8 cellular contexts compared by ENCODE assay signal in genomic region chr20:667351-668034, GRCh38. TPM values are rescaled to one million over a fixed set of nuclear protein-coding genes. Genes with fewer than 3 reads are reported as not detected.
DNase-seq lines count a peak whose midpoint lies in the region; ATAC-seq and TF ChIP-seq lines count a peak whose summit lies in the region.

No MANE protein-coding gene starts in this region.

- H3K36me3 ChIP-seq in fibroblast of lung (ENCODE audit: control insufficient read depth, insufficient read depth, low read length), result no peaks in the 10 kb centered on the region
- no peaks in the 10 kb centered on the region for H3K36me3 ChIP-seq in parathyroid adenoma (ENCODE audit: control insufficient read depth, insufficient read depth, low read length)

- ATAC-seq in GM18858 (IDR thresholded peaks at IDR 0.05; ENCODE audit: unreplicated experiment), result no peak
- no peak for ATAC-seq in HG03135 (IDR thresholded peaks at IDR 0.05; ENCODE audit: unreplicated experiment)

- peak; percentile 82 to 95 for TF ChIP-seq CTCF in fibroblast of lung (conservative IDR thresholded peaks at IDR 0.05 in 1 of 2, IDR thresholded peaks at IDR 0.05 in 1 of 2; ENCODE audit: low read depth in 1 of 2, low read length in 2 of 2)
- peak; percentile 87 for TF ChIP-seq CTCF in parathyroid adenoma (IDR thresholded peaks at IDR 0.05)

- no peak overlapping the region for H3K4me3 ChIP-seq in fibroblast of lung (replicated peaks in 1 of 4; ENCODE audit: control extremely low read depth in 1 of 4, insufficient read depth in 1 of 4, low read depth in 3 of 4, low read length in 4 of 4)
- no peak overlapping the region for H3K4me3 ChIP-seq in parathyroid adenoma (ENCODE audit: low read depth, low read length)

- no peak overlapping the region for H3K27ac ChIP-seq in fibroblast of lung (ENCODE audit: insufficient read depth, low read length)
- H3K27ac ChIP-seq in parathyroid adenoma, result peak overlapping the region; percentile 43

- H3K4me1 ChIP-seq in fibroblast of lung (ENCODE audit: control insufficient read depth, extremely low read depth, insufficient read depth, low read length) (no peaks in the 10 kb centered on the region), parathyroid adenoma (peaks cover 48% of the 10 kb centered on the region)

- no peaks in the 10 kb centered on the region for H3K79me2 ChIP-seq in fibroblast of lung (ENCODE audit: control insufficient read depth, insufficient read depth, low read length)
- peaks cover 26% of the 10 kb centered on the region for H3K79me2 ChIP-seq in parathyroid adenoma

- H3K4me2 ChIP-seq in fibroblast of lung (ENCODE audit: extremely low read depth, insufficient read depth, low read length), result no peak overlapping the region
- no peak overlapping the region for H3K4me2 ChIP-seq in parathyroid adenoma (ENCODE audit: low read length)

- no peak overlapping the region for H2AFZ ChIP-seq in fibroblast of lung (ENCODE audit: low read length)
- no peak overlapping the region for H2AFZ ChIP-seq in parathyroid adenoma

- H3K9me3 ChIP-seq in fibroblast of lung (ENCODE audit: control insufficient read depth, insufficient read depth, low read depth, low read length) (no peaks in the 10 kb centered on the region), parathyroid adenoma (ENCODE audit: control insufficient read depth, low read length) (no peaks in the 10 kb centered on the region)

- H4K20me1 ChIP-seq in fibroblast of lung (ENCODE audit: control insufficient read depth, extremely low read depth, insufficient read depth, low read length), result no peaks in the 10 kb centered on the region

- DNase-seq in NCI-H1436 (lab: John Stamatoyannopoulos, UW), result peak; percentile 33
- no peak for DNase-seq in NCI-H1436 treated with DMSO at 0.1 percent for 48 hours (lab: John Stamatoyannopoulos, UW)
- peak; percentile 15 for DNase-seq in NCI-H526 treated with DMSO at 0.1 percent for 48 hours (lab: John Stamatoyannopoulos, UW)
- DNase-seq in activated T-cell treated with anti-CD3 and anti-CD28 coated beads for 48 hours (ENCODE audit: low read depth), result peak; percentile 47
- DNase-seq in fibroblast of lung (ENCODE audit: low read depth in 2 of 2), result peak; percentile 18 to 45

- H3K27me3 ChIP-seq in fibroblast of lung (ENCODE audit: control insufficient read depth, insufficient read depth, low read length) (peaks cover 62% of the 10 kb centered on the region), parathyroid adenoma (ENCODE audit: control insufficient read depth, insufficient read depth, low read length) (peaks cover 10% of the 10 kb centered on the region)

- H3K9ac ChIP-seq in fibroblast of lung (ENCODE audit: insufficient read depth, low read length) (no peak overlapping the region), parathyroid adenoma (no peak overlapping the region)

RNA-seq across cellular contexts. Expression of gene SCRT2, which starts 8.1 kb away (rescaled TPM):
- not detected in 2 replicates for total RNA-seq in fibroblast of lung
- not detected in 2 replicates for polyA plus RNA-seq in fibroblast of lung
- not detected in 2 replicates for polyA plus RNA-seq in fibroblast of lung (2012)
- polyA minus RNA-seq in fibroblast of lung (ENCODE audit: low replicate concordance), result not detected in 2 replicates

RNA-seq across cellular contexts. Expression of gene SRXN1, which starts 14.5 kb away (rescaled TPM):
- total RNA-seq in fibroblast of lung, result 58.6 and 91.2 TPM in 2 replicates
- polyA plus RNA-seq in fibroblast of lung, result 50.5 and 67.7 TPM in 2 replicates
- polyA plus RNA-seq in fibroblast of lung (2012), result 39.5 and 58.3 TPM in 2 replicates
- 26.9 and 54.6 TPM in 2 replicates for polyA minus RNA-seq in fibroblast of lung (ENCODE audit: low replicate concordance)

RNA-seq across cellular contexts. Expression of gene TCF15, which starts 57.4 kb away (rescaled TPM):
- total RNA-seq in fibroblast of lung, result not detected in 2 replicates
- not detected in 2 replicates for polyA plus RNA-seq in fibroblast of lung
- polyA plus RNA-seq in fibroblast of lung (2012), result not detected in 2 replicates
- polyA minus RNA-seq in fibroblast of lung (ENCODE audit: low replicate concordance), result not detected in 2 replicates
